ENCODE assay signal across 10 cellular contexts in genomic region chr1:199898654-199899053, GRCh38.
"Had no signal": no experiment of that assay in that cellular context is flagged by ENCODE, and none has a peak within 500 bp of the region (broad histone marks: within the 10 kb centered on the region; RNA-seq: fewer than 3 reads in every experiment).

No MANE protein-coding gene starts in this region.

- H3K27ac ChIP-seq: adrenal gland, ovary had no signal

- ATAC-seq: stimulated activated naive CD8-positive, alpha-beta T cell treated with anti-CD3 and anti-CD28 coated beads, Interleukin-15, Interleukin-2, amounts not matched to agents 100 U/mL and 50 U/mL, for 24 hours had no signal

- H3K27me3 ChIP-seq: adrenal gland, ovary had no signal

- H3K36me3 ChIP-seq: adrenal gland, ovary had no signal

- DNase-seq: activated CD4-positive, alpha-beta T cell treated with anti-CD3 and anti-CD28 coated beads, Interleukin-2, amount 10 ng/mL, durations not matched to agents 7 days and 5 days; activated CD4-positive, CD25-positive, alpha-beta regulatory T cell; activated naive CD4-positive, alpha-beta T cell treated with anti-CD3 and anti-CD28 coated beads, Interleukin-2, amount 50 U/mL, for 16 hours; adrenal gland; foreskin fibroblast; glutamatergic neuron; ovary; stimulated activated CD4-positive, alpha-beta T cell treated with anti-CD3 and anti-CD28 coated beads, Interleukin-4, amount 100 ng/mL, for 1 hour; stimulated activated CD8-positive, alpha-beta memory T cell treated with anti-CD3 and anti-CD28 coated beads, Interleukin-4, amount 100 ng/mL, for 48 hours; stimulated activated naive CD8-positive, alpha-beta T cell treated with anti-CD3 and anti-CD28 coated beads, Interleukin-15, Interleukin-2, amounts not matched to agents 100 U/mL and 50 U/mL, for 24 hours had no signal

- H3K4me1 ChIP-seq: adrenal gland had no signal

- H3K4me3 ChIP-seq: adrenal gland, ovary had no signal

- H3K9me3 ChIP-seq: adrenal gland, ovary had no signal
